In genomic region chr19:44670027-44670426, GRCh38 we compare ENCODE assay signal across 7 cellular contexts. TPM values are rescaled to one million over a fixed set of nuclear protein-coding genes. Genes with fewer than 3 reads are reported as not detected.
"Had no signal": no experiment of that assay in that cellular context is flagged by ENCODE, and none has a peak within 500 bp of the region (broad histone marks: within the 10 kb centered on the region; RNA-seq: fewer than 3 reads in every experiment).

No MANE protein-coding gene starts in this region.

RNA-seq across cellular contexts. Expression of gene CEACAM16, which starts 28.9 kb away (rescaled TPM):
- total RNA-seq: M059J, PC-3, Right ventricle myocardium inferior, RPMI7951, SK-MEL-5, T-cell had no signal

RNA-seq across cellular contexts. Expression of gene IGSF23, which starts 56.7 kb away (rescaled TPM):
- total RNA-seq: PC-3, Right ventricle myocardium inferior, RPMI7951, SJCRH30, SK-MEL-5, T-cell had no signal
